Comparison of ENCODE assay signal across 9 cellular contexts in the genomic region with DNA sequence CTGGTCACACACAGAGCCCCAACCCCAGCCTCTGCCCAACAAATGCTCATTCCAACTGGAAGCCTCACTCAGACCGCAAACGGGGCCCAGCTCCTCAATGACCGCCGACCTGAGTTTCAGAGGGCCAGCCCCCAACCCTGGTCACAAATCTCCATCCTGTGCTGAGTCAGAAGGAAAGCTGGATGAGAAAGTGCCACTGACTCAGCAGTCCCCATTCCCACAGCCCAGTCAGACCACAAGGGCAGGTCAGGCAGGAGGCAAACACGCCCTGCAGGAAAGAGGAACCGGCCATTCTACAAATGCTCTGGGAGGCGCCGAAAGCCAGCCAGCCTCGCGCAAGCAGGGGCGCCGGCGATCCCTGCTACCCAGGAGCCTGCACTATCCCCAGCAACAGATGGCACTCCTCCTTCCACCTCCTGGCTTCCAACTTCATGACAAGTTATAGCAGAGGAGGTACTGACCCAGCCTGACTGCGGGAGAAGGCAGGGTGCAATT. TPM values are rescaled to one million over a fixed set of nuclear protein-coding genes. Genes with fewer than 3 reads are reported as not detected.
DNase-seq lines count a peak whose midpoint lies in the region; TF ChIP-seq lines count a peak whose summit lies in the region.
"Had no signal": no experiment of that assay in that cellular context is flagged by ENCODE, and none has a peak within 500 bp of the region (broad histone marks: within the 10 kb centered on the region; RNA-seq: fewer than 3 reads in every experiment).

No MANE protein-coding gene starts in this region.

- no peak overlapping the region for H3K4me2 ChIP-seq in hepatocyte

- peaks cover 24% of the 10 kb centered on the region for H4K20me1 ChIP-seq in hepatocyte (ENCODE audit: insufficient read depth, poor library complexity, severe bottlenecking)

- CTCF ChIA-PET in RWPE1 (lab: Yijun Ruan, JAX), result interaction anchor here (0.5 to 0.7 kb wide), 2 partner anchors 92 to 335 kb away, joined by 3 to 4 read pairs; no protein-coding TSS in a partner anchor

- H3K36me3 ChIP-seq in ovary, result no peaks in the 10 kb centered on the region
- H3K36me3 ChIP-seq in hepatocyte (replicated peaks; ENCODE audit: insufficient read depth, low read depth), result no peaks in the 10 kb centered on the region

- peak overlapping the region; percentile 45 for H3K27ac ChIP-seq in RWPE1
- H3K27ac ChIP-seq in ovary, result no peak overlapping the region
- no peak overlapping the region for H3K27ac ChIP-seq in hepatocyte

- H2AFZ ChIP-seq in hepatocyte, result no peak overlapping the region

- H3K27me3 ChIP-seq in ovary (no peaks in the 10 kb centered on the region), hepatocyte (no peaks in the 10 kb centered on the region)

- H3K79me2 ChIP-seq in hepatocyte, result peaks cover 30% of the 10 kb centered on the region

- H3K4me3 ChIP-seq in epithelial cell of esophagus (ENCODE audit: low read length), result no peak overlapping the region
- H3K4me3 ChIP-seq in ovary, result no peak overlapping the region
- no peak overlapping the region for H3K4me3 ChIP-seq in hepatocyte

- no peaks in the 10 kb centered on the region for H3K9me2 ChIP-seq in hepatocyte (replicated peaks; ENCODE audit: insufficient read depth)

- no peaks in the 10 kb centered on the region for H3K9me3 ChIP-seq in ovary
- H3K9me3 ChIP-seq in hepatocyte (ENCODE audit: low read depth), result no peaks in the 10 kb centered on the region

- no peaks in the 10 kb centered on the region for H3K4me1 ChIP-seq in ovary (ENCODE audit: insufficient read depth)
- no peaks in the 10 kb centered on the region for H3K4me1 ChIP-seq in hepatocyte (ENCODE audit: insufficient read depth)

- POLR2A ChIA-PET in RWPE1 (lab: Yijun Ruan, JAX; ENCODE audit: low non-redundant PET), result no interaction called here

- 37 to 49% (median 49%) methylated on average over 14 of the region's 14 CpGs for WGBS in ovary, 3 donors
- 80% methylated on average over 14 of the region's 14 CpGs for WGBS in hepatocyte (ENCODE audit: low lambda C conversion rate, missing lambda C conversion rate)

- TF ChIP-seq EP300 in ovary (IDR thresholded peaks at IDR 0.05), result no peak

- DNase-seq in GM04504 (ENCODE audit: low read depth) (peak; percentile 77), RWPE1 (ENCODE audit: low spot score) (peak; percentile 82), epithelial cell of esophagus (ENCODE audit: low read depth) (peak; percentile 87), pulmonary artery endothelial cell (ENCODE audit: low read depth, low spot score) (peak; percentile 65), NCI-H345 treated with DMSO at 0.1 percent for 48 hours (lab: John Stamatoyannopoulos, UW; ENCODE audit: unreplicated experiment) (no peak), SHP77 treated with DMSO at 0.1 percent for 48 hours (lab: John Stamatoyannopoulos, UW) (no peak), ovary (no peak), hepatocyte (ENCODE audit: low spot score) (no peak)
- DNase-seq: foreskin melanocyte had no signal

- TF ChIP-seq CTCF in RWPE1 (conservative IDR thresholded peaks at IDR 0.05; ENCODE audit: low read depth), result no peak
- no peak for TF ChIP-seq CTCF in epithelial cell of esophagus (IDR thresholded peaks at IDR 0.05; ENCODE audit: insufficient read depth, low read depth, low read length, missing control alignments)
- no peak for TF ChIP-seq CTCF in ovary (IDR thresholded peaks at IDR 0.05)
- no peak for TF ChIP-seq CTCF in hepatocyte (IDR thresholded peaks at IDR 0.05; ENCODE audit: poor library complexity)

- intact Hi-C loops in ovary (cut with DNase I), result no loop called here

- no peak for TF ChIP-seq POLR2A in ovary (IDR thresholded peaks at IDR 0.05)

RNA-seq across cellular contexts. Expression of a gene that starts 14.1 kb away (rescaled TPM):
- total RNA-seq in pulmonary artery endothelial cell, result 39.4 and 49.7 TPM in 2 replicates
- 10 to 100 TPM; 21.2 to 55.4 (median 46.6) TPM for total RNA-seq in ovary
- 10 to 100 TPM; 17.7 to 29.7 TPM for polyA plus RNA-seq in ovary
- total RNA-seq in hepatocyte, result 15.6 and 29.5 TPM in 2 replicates
- 37.9 and 48.5 TPM in 2 replicates for polyA plus RNA-seq in hepatocyte

RNA-seq across cellular contexts. Expression of a gene that starts 14.8 kb away (rescaled TPM):
- total RNA-seq in pulmonary artery endothelial cell (15.4 and 21.3 TPM in 2 replicates), ovary (10 to 100 TPM; 10.9 to 24.4 (median 19.0) TPM), hepatocyte (17.0 and 18.7 TPM in 2 replicates)
- polyA plus RNA-seq in ovary (10 to 100 TPM; 10.7 to 12.0 TPM), hepatocyte (21.2 and 23.6 TPM in 2 replicates)

RNA-seq across cellular contexts. Expression of a gene that starts 15.2 kb away (rescaled TPM):
- total RNA-seq in pulmonary artery endothelial cell (86.7 and 90.7 TPM in 2 replicates), ovary (10 to 100 TPM; 37.3 to 85.3 (median 59.1) TPM), hepatocyte (57.6 and 64.1 TPM in 2 replicates)
- polyA plus RNA-seq in ovary (10 to 100 TPM; 34.8 to 59.3 TPM), hepatocyte (58.0 and 63.7 TPM in 2 replicates)

RNA-seq across cellular contexts. Expression of a gene that starts 57.3 kb away (rescaled TPM):
- total RNA-seq in pulmonary artery endothelial cell (54.9 and 105 TPM in 2 replicates), ovary (100 to 1,000 TPM in 1 of 7 donors, 10 to 100 TPM in 6; 42.4 to 339 (median 65.1) TPM), hepatocyte (84.6 and 87.9 TPM in 2 replicates)
- polyA plus RNA-seq in ovary (10 to 100 TPM; 26.8 to 47.9 TPM), hepatocyte (171 and 176 TPM in 2 replicates)

Comparison
In these comparisons a context has a peak if more than half of its experiments do, and no peak if none do; other contexts are left out.
1. DNase-seq: peak in GM04504 (single experiment), RWPE1 (single experiment), epithelial cell of esophagus (single experiment) and pulmonary artery endothelial cell (single experiment); none in NCI-H345 treated with DMSO at 0.1 percent for 48 hours (single experiment), SHP77 treated with DMSO at 0.1 percent for 48 hours (single experiment), ovary (0 of 5) and hepatocyte (single experiment).